In genomic region chr10:125606406-125606805, GRCh38 we compare ENCODE assay signal across 27 cellular contexts.
"Had no signal": no experiment of that assay in that cellular context is flagged by ENCODE, and none has a peak within 500 bp of the region (broad histone marks: within the 10 kb centered on the region; RNA-seq: fewer than 3 reads in every experiment).

No MANE protein-coding gene starts in this region.

- H3K36me3 ChIP-seq: esophagus squamous epithelium, heart right ventricle, lower lobe of right lung, sigmoid colon, uterus had no signal

- ATAC-seq: activated CD4-positive, CD25-positive, alpha-beta regulatory T cell treated with anti-CD3 and anti-CD28 coated beads, Interleukin-2, amount 50 U/mL, for 24 hours; activated T-cell treated with anti-CD3 and anti-CD28 coated beads, Interleukin-2, amount 50 U/mL, for 72 hours; effector memory CD8-positive, alpha-beta T cell; left colon; lower lobe of right lung; stimulated activated naive B cell treated with anti-CD40 and anti-IgM and Interleukin-4, amounts not matched to agents 10 μg/mL and 1 μg/mL and 100 μg/mL, for 72 hours had no signal

- H3K4me1 ChIP-seq: esophagus squamous epithelium, heart right ventricle, lower lobe of right lung, parathyroid adenoma, testis, uterus had no signal

- H3K27ac ChIP-seq: esophagus squamous epithelium, heart right ventricle, lower lobe of right lung, parathyroid adenoma, testis, uterus, VCaP had no signal

- H3K27me3 ChIP-seq: sigmoid colon, testis, uterus had no signal

- H3K36me3 Mint-ChIP-seq: activated naive CD4-positive, alpha-beta T cell treated with anti-CD3 and anti-CD28 coated beads, Interleukin-2, amount 50 U/mL, for 24 hours; brain; naive B cell; stimulated activated naive B cell treated with anti-CD40 and anti-IgM and Interleukin-4, amounts not matched to agents 10 μg/mL and 1 μg/mL and 100 μg/mL, for 72 hours had no signal

- H2AFZ ChIP-seq: parathyroid adenoma had no signal

- H3K27me3 Mint-ChIP-seq: activated CD4-positive, alpha-beta memory T cell treated with anti-CD3 and anti-CD28 coated beads, Interleukin-2, amount 10 ng/mL, durations not matched to agents 7 days and 5 days; activated CD4-positive, alpha-beta T cell treated with anti-CD3 and anti-CD28 coated beads, Interleukin-2, amount 10 ng/mL, durations not matched to agents 24 days and 14 days; dendritic cell treated with granulocyte-macrophage colony-stimulating factor and Interleukin-4, amounts not matched to agents 40 ng/mL and 50 ng/mL, for 4 days had no signal

- H3K9me3 ChIP-seq: esophagus squamous epithelium, heart right ventricle, lower lobe of right lung, sigmoid colon, testis, uterus had no signal

- H3K4me2 ChIP-seq: smooth muscle cell had no signal

- H3K9ac ChIP-seq: parathyroid adenoma had no signal

- DNase-seq: activated CD4-positive, alpha-beta memory T cell treated with anti-CD3 and anti-CD28 coated beads, Interleukin-2, amount 10 ng/mL, durations not matched to agents 7 days and 5 days; activated CD4-positive, alpha-beta T cell treated with anti-CD3 and anti-CD28 coated beads, Interleukin-2, amount 10 ng/mL, durations not matched to agents 24 days and 14 days; activated effector memory CD4-positive, alpha-beta T cell treated with anti-CD3 and anti-CD28 coated beads, Interleukin-2, amount 50 U/mL, for 16 hours; activated T-cell treated with anti-CD3 and anti-CD28 coated beads, Interleukin-2, amount 50 U/mL, for 72 hours; aorta; effector memory CD8-positive, alpha-beta T cell; esophagus squamous epithelium; heart right ventricle; left colon; lower lobe of right lung; naive B cell; nucleus accumbens; sigmoid colon; stimulated activated CD4-positive, alpha-beta T cell treated with anti-CD3 and anti-CD28 coated beads, Interleukin-15, amount 100 ng/mL, for 24 hours; stimulated activated naive B cell treated with anti-CD40 and anti-IgM and Interleukin-4, amounts not matched to agents 10 μg/mL and 1 μg/mL and 100 μg/mL, for 72 hours; T1000; testis; trophoblast cell; uterus had no signal

- H3K4me3 Mint-ChIP-seq: activated CD4-positive, alpha-beta memory T cell treated with anti-CD3 and anti-CD28 coated beads, Interleukin-2, amount 10 ng/mL, durations not matched to agents 7 days and 5 days; activated CD4-positive, alpha-beta T cell treated with anti-CD3 and anti-CD28 coated beads, Interleukin-2, amount 10 ng/mL, durations not matched to agents 24 days and 14 days; activated naive CD4-positive, alpha-beta T cell treated with anti-CD3 and anti-CD28 coated beads, Interleukin-2, amount 50 U/mL, for 24 hours; activated T-cell treated with anti-CD3 and anti-CD28 coated beads, Interleukin-2, amount 50 U/mL, for 72 hours; brain; dendritic cell treated with granulocyte-macrophage colony-stimulating factor and Interleukin-4, amounts not matched to agents 40 ng/mL and 50 ng/mL, for 4 days; effector memory CD8-positive, alpha-beta T cell; naive B cell; stimulated activated naive B cell treated with anti-CD40 and anti-IgM and Interleukin-4, amounts not matched to agents 10 μg/mL and 1 μg/mL and 100 μg/mL, for 72 hours; T-helper 1 cell treated with Interleukin-12 subunit alpha and Interleukin-12 subunit beta and Interleukin-4 antibody, amounts not matched to agents 30 μg/mL and 1 μg/mL, for 36 hours had no signal

- H3K4me1 Mint-ChIP-seq: activated CD4-positive, alpha-beta memory T cell treated with anti-CD3 and anti-CD28 coated beads, Interleukin-2, amount 10 ng/mL, durations not matched to agents 7 days and 5 days; activated CD4-positive, alpha-beta T cell treated with anti-CD3 and anti-CD28 coated beads, Interleukin-2, amount 10 ng/mL, durations not matched to agents 24 days and 14 days; activated naive CD4-positive, alpha-beta T cell treated with anti-CD3 and anti-CD28 coated beads, Interleukin-2, amount 50 U/mL, for 24 hours; brain; naive B cell; stimulated activated naive B cell treated with anti-CD40 and anti-IgM and Interleukin-4, amounts not matched to agents 10 μg/mL and 1 μg/mL and 100 μg/mL, for 72 hours had no signal

- H3K79me2 ChIP-seq: parathyroid adenoma had no signal

- H3K4me3 ChIP-seq: esophagus squamous epithelium, heart right ventricle, lower lobe of right lung, sigmoid colon, smooth muscle cell, testis, uterus had no signal

- H3K27ac Mint-ChIP-seq: activated CD4-positive, alpha-beta memory T cell treated with anti-CD3 and anti-CD28 coated beads, Interleukin-2, amount 10 ng/mL, durations not matched to agents 7 days and 5 days; activated CD4-positive, alpha-beta T cell treated with anti-CD3 and anti-CD28 coated beads, Interleukin-2, amount 10 ng/mL, durations not matched to agents 24 days and 14 days; activated naive CD4-positive, alpha-beta T cell treated with anti-CD3 and anti-CD28 coated beads, Interleukin-2, amount 50 U/mL, for 24 hours; activated T-cell treated with anti-CD3 and anti-CD28 coated beads, Interleukin-2, amount 50 U/mL, for 72 hours; brain; dendritic cell treated with granulocyte-macrophage colony-stimulating factor and Interleukin-4, amounts not matched to agents 40 ng/mL and 50 ng/mL, for 4 days; effector memory CD8-positive, alpha-beta T cell; naive B cell; stimulated activated naive B cell treated with anti-CD40 and anti-IgM and Interleukin-4, amounts not matched to agents 10 μg/mL and 1 μg/mL and 100 μg/mL, for 72 hours; T-helper 1 cell treated with Interleukin-12 subunit alpha and Interleukin-12 subunit beta and Interleukin-4 antibody, amounts not matched to agents 30 μg/mL and 1 μg/mL, for 36 hours had no signal

- H3K9me3 Mint-ChIP-seq: activated CD4-positive, alpha-beta T cell treated with anti-CD3 and anti-CD28 coated beads, Interleukin-2, amount 10 ng/mL, durations not matched to agents 24 days and 14 days; activated naive CD4-positive, alpha-beta T cell treated with anti-CD3 and anti-CD28 coated beads, Interleukin-2, amount 50 U/mL, for 24 hours; activated T-cell treated with anti-CD3 and anti-CD28 coated beads, Interleukin-2, amount 50 U/mL, for 72 hours; effector memory CD8-positive, alpha-beta T cell; T-helper 1 cell treated with Interleukin-12 subunit alpha and Interleukin-12 subunit beta and Interleukin-4 antibody, amounts not matched to agents 30 μg/mL and 1 μg/mL, for 36 hours had no signal
